8 cellular contexts compared by ENCODE assay signal in genomic region chr16:970766-971581, GRCh38. TPM values are rescaled to one million over a fixed set of nuclear protein-coding genes. Genes with fewer than 3 reads are reported as not detected.
DNase-seq lines count a peak whose midpoint lies in the region; ATAC-seq, FAIRE-seq and TF ChIP-seq lines count a peak whose summit lies in the region.

Gene LMF1, minus strand, starts transcription at chr16:970984. Its CDS starts 4 bp downstream, at chr16:970980.

- DNase-seq in Karpas-422 (peak; percentile 96), SJSA1 (ENCODE audit: low read depth in 1 of 2, low spot score in 2 of 2) (peak; percentile 91 to 95), frontal cortex (ENCODE audit: low spot score in 2 of 2) (peak; percentile 98 to 99)
- DNase-seq in activated naive CD4-positive, alpha-beta T cell (lab: John Stamatoyannopoulos, UW) = peak; percentile 90 to 98 (median 94)

- H3K79me2 ChIP-seq in DOHH2 (ENCODE audit: control insufficient read depth, low read length) = peaks cover 41% of the 10 kb centered on the region
- peaks cover 16% of the 10 kb centered on the region for H3K79me2 ChIP-seq in Karpas-422 (ENCODE audit: low read length)

- H3K9me3 ChIP-seq in DOHH2 (ENCODE audit: control insufficient read depth, insufficient read depth, low read length) (peaks cover 9% of the 10 kb centered on the region; the same call in 1 of the 2 replicates), Karpas-422 (ENCODE audit: low read length) (no peaks in the 10 kb centered on the region; the same call in 1 of the 2 replicates), SJSA1 (replicated peaks) (0 out of 2 replicates have a peak, but pooled peaks cover 2% of the 10 kb centered on the region), neutrophil (no peaks in the 10 kb centered on the region), subcutaneous abdominal adipose tissue (ENCODE audit: control insufficient read depth in 5 of 5, low read length in 5 of 5) (peaks cover 0 to 5% (median 0%) of the 10 kb centered on the region in 5 donors)

- H4K20me1 ChIP-seq in DOHH2 (ENCODE audit: control insufficient read depth, insufficient read depth, low read depth, low read length) = no peaks in the 10 kb centered on the region
- H4K20me1 ChIP-seq in Karpas-422 (ENCODE audit: insufficient read depth, low read depth, low read length) = no peaks in the 10 kb centered on the region

- H3K4me1 ChIP-seq in DOHH2 (ENCODE audit: control insufficient read depth, low read length) = peaks cover 58% of the 10 kb centered on the region
- H3K4me1 ChIP-seq in Karpas-422 (ENCODE audit: low read length) = peaks cover 9% of the 10 kb centered on the region
- H3K4me1 ChIP-seq in SJSA1 (replicated peaks) = peaks cover 7% of the 10 kb centered on the region
- H3K4me1 ChIP-seq in neutrophil (ENCODE audit: control insufficient read depth in 1 of 2, insufficient read depth in 1 of 2, low read depth in 1 of 2, low read length in 1 of 2) = peaks cover 10 to 15% of the 10 kb centered on the region in 2 experiments
- peaks cover 4 to 27% (median 19%) of the 10 kb centered on the region in 5 donors for H3K4me1 ChIP-seq in subcutaneous abdominal adipose tissue (ENCODE audit: control insufficient read depth in 5 of 5, insufficient read depth in 5 of 5, low read length in 5 of 5)

- no peaks in the 10 kb centered on the region for H3K9me2 ChIP-seq in DOHH2 (replicated peaks; ENCODE audit: control insufficient read depth, low read length)
- H3K9me2 ChIP-seq in Karpas-422 (replicated peaks; ENCODE audit: insufficient read depth, low read length) = no peaks in the 10 kb centered on the region

- peak; percentile 77 for ATAC-seq in GM21723 (IDR thresholded peaks at IDR 0.05; ENCODE audit: unreplicated experiment)

- H3K27me3 ChIP-seq in DOHH2 (ENCODE audit: control insufficient read depth, low read length) = no peaks in the 10 kb centered on the region
- no peaks in the 10 kb centered on the region for H3K27me3 ChIP-seq in Karpas-422 (ENCODE audit: low read length)
- peaks cover 44% of the 10 kb centered on the region for H3K27me3 ChIP-seq in SJSA1 (replicated peaks)
- peaks cover 53% of the 10 kb centered on the region for H3K27me3 ChIP-seq in neutrophil
- peaks cover 0 to 2% (median 0%) of the 10 kb centered on the region in 5 donors for H3K27me3 ChIP-seq in subcutaneous abdominal adipose tissue (ENCODE audit: control insufficient read depth in 5 of 5, insufficient read depth in 4 of 5, low read length in 5 of 5)

- H2AFZ ChIP-seq in Karpas-422 (ENCODE audit: low read length) = peak within 1 kb of the TSS; percentile 79; the same call in 1 of the 2 replicates

- TF ChIP-seq CTCF in DOHH2 (IDR thresholded peaks at IDR 0.05; ENCODE audit: low read depth, low read length, poor library complexity, severe bottlenecking) (no peak), neutrophil (IDR thresholded peaks at IDR 0.05) (no peak)

- peak within 1 kb of the TSS; percentile 91 for H3K9ac ChIP-seq in Karpas-422 (ENCODE audit: low read length)
- H3K9ac ChIP-seq in subcutaneous abdominal adipose tissue (ENCODE audit: low read length in 5 of 5) = peak within 1 kb of the TSS in 4 of 5 donors; percentile 79 to 86 (median 80)

- H3K36me3 ChIP-seq in DOHH2 (ENCODE audit: control insufficient read depth, low read length) (peaks cover 33% of the 10 kb centered on the region), Karpas-422 (ENCODE audit: insufficient read depth, low read length) (no peaks in the 10 kb centered on the region), SJSA1 (peaks cover 16% of the 10 kb centered on the region), neutrophil (peaks cover 14% of the 10 kb centered on the region), subcutaneous abdominal adipose tissue (ENCODE audit: control insufficient read depth in 5 of 5, insufficient read depth in 5 of 5, low read length in 5 of 5) (peaks cover 0 to 21% (median 10%) of the 10 kb centered on the region in 5 donors)

- H3K4me3 ChIP-seq in DOHH2 (ENCODE audit: low read length) = peak within 1 kb of the TSS; percentile 85
- peak within 1 kb of the TSS; percentile 83 for H3K4me3 ChIP-seq in Karpas-422 (ENCODE audit: low read length)
- H3K4me3 ChIP-seq in SJSA1 = peak within 1 kb of the TSS; percentile 74
- H3K4me3 ChIP-seq in neutrophil (ENCODE audit: low read depth in 1 of 2, low read length in 1 of 2) = peak within 1 kb of the TSS; percentile 78 to 89
- peak within 1 kb of the TSS in 4 of 5 donors; percentile 75 to 90 (median 86) for H3K4me3 ChIP-seq in subcutaneous abdominal adipose tissue (ENCODE audit: low read depth in 1 of 5, low read length in 5 of 5)

- H3K4me2 ChIP-seq in DOHH2 (ENCODE audit: low read length) = peak within 1 kb of the TSS; percentile 89
- peak within 1 kb of the TSS; percentile 90 for H3K4me2 ChIP-seq in Karpas-422 (ENCODE audit: low read depth, low read length, poor library complexity, severe bottlenecking)

- peaks cover 19% of the 10 kb centered on the region for H3F3A ChIP-seq in DOHH2 (ENCODE audit: control insufficient read depth, insufficient read depth)

- FAIRE-seq in frontal cortex (lab: Jason Lieb, UNC) = no peak

- H3K27ac ChIP-seq in DOHH2 (ENCODE audit: low read depth, low read length) (peak within 1 kb of the TSS; percentile 42; the same call in 1 of the 2 replicates), Karpas-422 (ENCODE audit: low read length) (no peak within 1 kb of the TSS; the same call in 1 of the 2 replicates), SJSA1 (peak within 1 kb of the TSS; percentile 24), neutrophil (peak within 1 kb of the TSS; percentile 58), subcutaneous abdominal adipose tissue (ENCODE audit: low read depth, low read length) (peak within 1 kb of the TSS; percentile 67)

RNA-seq across cellular contexts. Expression of gene LMF1, which starts in this region (rescaled TPM):
- 12.2 and 16.7 TPM in 2 replicates for total RNA-seq in Karpas-422 (2014; rRNA removed; shearing (Covaris generic); ENCODE audit: low replicate concordance)
- total RNA-seq in SJSA1 (2014; rRNA removed; shearing (Covaris generic)) = 16.3 and 23.5 TPM in 2 replicates
- total RNA-seq in frontal cortex = 10.2 TPM
